ENCODE assay signal across 28 cellular contexts in the genomic region with DNA sequence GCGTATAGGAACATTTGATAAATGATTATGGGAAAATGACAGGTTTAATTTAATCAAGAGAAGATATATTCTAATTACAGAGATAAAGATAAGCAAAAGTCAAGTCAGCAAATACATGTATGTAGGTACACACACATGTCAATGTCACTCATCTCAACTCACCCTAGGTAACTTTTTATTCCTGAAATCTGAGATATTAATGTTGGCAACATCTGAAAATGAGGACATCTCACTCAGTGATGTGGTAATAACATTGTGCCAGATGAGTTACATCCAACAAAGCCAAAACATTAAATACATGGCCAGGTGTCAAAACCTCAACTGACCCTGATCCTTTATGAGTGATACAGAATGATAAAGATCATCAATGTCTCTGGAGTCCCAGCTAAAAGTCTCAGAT.
"Had no signal": no experiment of that assay in that cellular context is flagged by ENCODE, and none has a peak within 500 bp of the region (broad histone marks: within the 10 kb centered on the region; RNA-seq: fewer than 3 reads in every experiment).

No MANE protein-coding gene starts in this region.

- H3K9me3 ChIP-seq: stomach, suprapubic skin, testis, thoracic aorta, thyroid gland, tibial artery, tibial nerve, transverse colon, upper lobe of left lung, upper lobe of right lung, uterus, vagina had no signal

- H3K4me3 ChIP-seq: stomach, suprapubic skin, testis, thoracic aorta, thyroid gland, tibial artery, tibial nerve, transverse colon, upper lobe of left lung, upper lobe of right lung, uterus, vagina had no signal

- FAIRE-seq: urothelium cell line had no signal

- H3K27me3 Mint-ChIP-seq: stimulated activated memory B cell treated with anti-CD40 and anti-IgM and Interleukin-4, amounts not matched to agents 10 μg/mL and 1 μg/mL and 100 μg/mL, for 72 hours; stimulated activated naive B cell treated with anti-CD40 and anti-IgM and Interleukin-4, amounts not matched to agents 10 μg/mL and 1 μg/mL and 100 μg/mL, for 72 hours; stimulated activated naive CD8-positive, alpha-beta T cell treated with anti-CD3 and anti-CD28 coated beads, Interleukin-15, amount 100 ng/mL, for 72 hours; stimulated activated naive CD8-positive, alpha-beta T cell treated with anti-CD3 and anti-CD28 coated beads, Interleukin-15, Interleukin-2, amounts not matched to agents 100 ng/mL and 50 ng/mL, for 24 hours; type B pancreatic cell had no signal

- H3K9me3 Mint-ChIP-seq: stimulated activated memory B cell treated with anti-CD40 and anti-IgM and Interleukin-4, amounts not matched to agents 10 μg/mL and 1 μg/mL and 100 μg/mL, for 72 hours; stimulated activated naive B cell treated with anti-CD40 and anti-IgM and Interleukin-4, amounts not matched to agents 10 μg/mL and 1 μg/mL and 100 μg/mL, for 72 hours; stimulated activated naive CD8-positive, alpha-beta T cell treated with anti-CD3 and anti-CD28 coated beads, Interleukin-15, amount 100 ng/mL, for 72 hours; stimulated activated naive CD8-positive, alpha-beta T cell treated with anti-CD3 and anti-CD28 coated beads, Interleukin-15, Interleukin-2, amounts not matched to agents 100 ng/mL and 50 ng/mL, for 24 hours; type B pancreatic cell had no signal

- H3K27ac ChIP-seq: stomach, suprapubic skin, testis, thoracic aorta, thyroid gland, tibial artery, tibial nerve, transverse colon, upper lobe of left lung, upper lobe of right lung, uterus, vagina had no signal

- H3K36me3 ChIP-seq: stomach, suprapubic skin, thoracic aorta, thyroid gland, tibial artery, tibial nerve, transverse colon, upper lobe of left lung, upper lobe of right lung, uterus, vagina had no signal

- ATAC-seq: stimulated activated effector memory CD8-positive, alpha-beta T cell treated with anti-CD3 and anti-CD28 coated beads, Interleukin-12 subunit alpha, Interleukin-12 subunit beta, amount 100 ng/mL, for 72 hours; stimulated activated memory B cell treated with anti-CD40 and anti-IgM and Interleukin-4, amounts not matched to agents 10 μg/mL and 1 μg/mL and 100 μg/mL, for 72 hours; stimulated activated naive B cell treated with anti-CD40 and anti-IgM and Interleukin-4, amounts not matched to agents 10 μg/mL and 1 μg/mL and 100 μg/mL, for 72 hours; stimulated activated naive CD8-positive, alpha-beta T cell treated with anti-CD3 and anti-CD28 coated beads, Interleukin-15, amount 100 ng/mL, for 72 hours; stimulated activated naive CD8-positive, alpha-beta T cell treated with anti-CD3 and anti-CD28 coated beads, Interleukin-15, Interleukin-2, amounts not matched to agents 100 U/mL and 50 U/mL, for 24 hours; upper lobe of right lung had no signal

- H3K36me3 Mint-ChIP-seq: stimulated activated effector memory CD8-positive, alpha-beta T cell treated with anti-CD3 and anti-CD28 coated beads, Interleukin-12 subunit alpha, Interleukin-12 subunit beta, amount 100 ng/mL, for 72 hours; stimulated activated memory B cell treated with anti-CD40 and anti-IgM and Interleukin-4, amounts not matched to agents 10 μg/mL and 1 μg/mL and 100 μg/mL, for 72 hours; stimulated activated naive B cell treated with anti-CD40 and anti-IgM and Interleukin-4, amounts not matched to agents 10 μg/mL and 1 μg/mL and 100 μg/mL, for 72 hours; type B pancreatic cell had no signal

- H3K27ac Mint-ChIP-seq: stimulated activated effector memory CD8-positive, alpha-beta T cell treated with anti-CD3 and anti-CD28 coated beads, Interleukin-12 subunit alpha, Interleukin-12 subunit beta, amount 100 ng/mL, for 72 hours; stimulated activated memory B cell treated with anti-CD40 and anti-IgM and Interleukin-4, amounts not matched to agents 10 μg/mL and 1 μg/mL and 100 μg/mL, for 72 hours; stimulated activated naive B cell treated with anti-CD40 and anti-IgM and Interleukin-4, amounts not matched to agents 10 μg/mL and 1 μg/mL and 100 μg/mL, for 72 hours; stimulated activated naive CD8-positive, alpha-beta T cell treated with anti-CD3 and anti-CD28 coated beads, Interleukin-15, amount 100 ng/mL, for 72 hours; stimulated activated naive CD8-positive, alpha-beta T cell treated with anti-CD3 and anti-CD28 coated beads, Interleukin-15, Interleukin-2, amounts not matched to agents 100 ng/mL and 50 ng/mL, for 24 hours; type B pancreatic cell had no signal

- H3K27me3 ChIP-seq: stomach, suprapubic skin, testis, thyroid gland, tibial artery, tibial nerve, transverse colon, upper lobe of left lung, upper lobe of right lung, uterus, vagina had no signal

- H3K4me3 Mint-ChIP-seq: stimulated activated effector memory CD8-positive, alpha-beta T cell treated with anti-CD3 and anti-CD28 coated beads, Interleukin-12 subunit alpha, Interleukin-12 subunit beta, amount 100 ng/mL, for 72 hours; stimulated activated memory B cell treated with anti-CD40 and anti-IgM and Interleukin-4, amounts not matched to agents 10 μg/mL and 1 μg/mL and 100 μg/mL, for 72 hours; stimulated activated naive B cell treated with anti-CD40 and anti-IgM and Interleukin-4, amounts not matched to agents 10 μg/mL and 1 μg/mL and 100 μg/mL, for 72 hours; stimulated activated naive CD8-positive, alpha-beta T cell treated with anti-CD3 and anti-CD28 coated beads, Interleukin-15, amount 100 ng/mL, for 72 hours; stimulated activated naive CD8-positive, alpha-beta T cell treated with anti-CD3 and anti-CD28 coated beads, Interleukin-15, Interleukin-2, amounts not matched to agents 100 ng/mL and 50 ng/mL, for 24 hours; type B pancreatic cell had no signal

- H3K4me1 Mint-ChIP-seq: stimulated activated effector memory CD8-positive, alpha-beta T cell treated with anti-CD3 and anti-CD28 coated beads, Interleukin-12 subunit alpha, Interleukin-12 subunit beta, amount 100 ng/mL, for 72 hours; stimulated activated memory B cell treated with anti-CD40 and anti-IgM and Interleukin-4, amounts not matched to agents 10 μg/mL and 1 μg/mL and 100 μg/mL, for 72 hours; stimulated activated naive B cell treated with anti-CD40 and anti-IgM and Interleukin-4, amounts not matched to agents 10 μg/mL and 1 μg/mL and 100 μg/mL, for 72 hours; stimulated activated naive CD8-positive, alpha-beta T cell treated with anti-CD3 and anti-CD28 coated beads, Interleukin-15, amount 100 ng/mL, for 72 hours had no signal

- H3K4me1 ChIP-seq: stomach, suprapubic skin, testis, thyroid gland, tibial artery, tibial nerve, transverse colon, upper lobe of left lung, upper lobe of right lung, uterus, vagina had no signal

- DNase-seq: stimulated activated CD4-positive, alpha-beta T cell treated with anti-CD3 and anti-CD28 coated beads, Interleukin-2, amount 100 ng/mL, for 24 hours; stimulated activated CD4-positive, alpha-beta T cell treated with anti-CD3 and anti-CD28 coated beads, Interleukin-2, amount 100 ng/mL, for 48 hours; stimulated activated CD4-positive, alpha-beta T cell treated with anti-CD3 and anti-CD28 coated beads, Interleukin-4, amount 100 ng/mL, for 1 hour; stimulated activated CD4-positive, alpha-beta T cell treated with anti-CD3 and anti-CD28 coated beads, Interleukin-4, amount 100 ng/mL, for 24 hours; stimulated activated CD8-positive, alpha-beta memory T cell treated with anti-CD3 and anti-CD28 coated beads, Interleukin-4, amount 100 ng/mL, for 48 hours; stimulated activated naive B cell treated with anti-CD40 and anti-IgM and Interleukin-4, amounts not matched to agents 10 μg/mL and 1 μg/mL and 100 μg/mL, for 72 hours; stimulated activated naive CD4-positive, alpha-beta T cell; stimulated activated naive CD4-positive, alpha-beta T cell treated with Interleukin-2 at 50 U/mL for 16 hours; stimulated activated naive CD8-positive, alpha-beta T cell treated with anti-CD3 and anti-CD28 coated beads, Interleukin-15, amount 100 ng/mL, for 72 hours; stimulated activated naive CD8-positive, alpha-beta T cell treated with anti-CD3 and anti-CD28 coated beads, Interleukin-15, Interleukin-2, amounts not matched to agents 100 U/mL and 50 U/mL, for 24 hours; stomach; testis; thyroid gland; tibial artery; transverse colon; trophoblast cell; upper lobe of left lung; upper lobe of right lung; uterus had no signal
